In the genomic region with DNA sequence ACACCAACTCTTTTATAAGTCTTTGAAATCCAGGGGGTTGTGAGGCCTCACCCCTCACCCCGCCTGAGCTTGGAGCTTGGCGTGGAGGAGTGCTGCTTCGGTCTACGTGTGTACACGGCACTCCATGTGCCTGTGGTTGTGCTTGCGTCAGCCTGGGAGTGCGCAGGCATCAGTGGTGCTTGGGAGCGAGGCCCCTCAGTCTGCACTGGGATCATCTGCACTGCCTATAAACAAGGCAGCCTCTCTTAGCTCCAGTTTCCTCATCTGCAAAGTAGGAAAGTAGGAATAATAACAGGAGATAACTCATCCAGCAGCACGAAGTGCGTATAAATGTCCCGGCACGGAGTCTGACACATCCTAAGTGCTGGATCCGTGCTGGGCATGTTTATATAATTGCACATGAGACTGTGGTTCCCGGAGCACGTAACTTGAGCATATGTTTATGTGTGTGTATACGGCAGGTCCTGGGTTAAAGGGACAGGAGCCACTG, we compare ENCODE assay signal across 8 cellular contexts. TPM values are rescaled to one million over a fixed set of nuclear protein-coding genes. Genes with fewer than 3 reads are reported as not detected.
DNase-seq lines count a peak whose midpoint lies in the region; ATAC-seq and TF ChIP-seq lines count a peak whose summit lies in the region.

No MANE protein-coding gene starts in this region.

- POLR2A ChIA-PET in naive thymus-derived CD8-positive, alpha-beta T cell (lab: Charles Lee), result interaction anchor here (0.7 to 2.7 kb wide), 13 partner anchors 12 to 424 kb away, joined by 3 to 27 read pairs (median 3); no protein-coding TSS in a partner anchor

- WGBS in urinary bladder, result 12% methylated on average over 16 of the region's 16 CpGs

- peak; percentile 86 for DNase-seq in AG08396 (ENCODE audit: low spot score)
- DNase-seq in activated CD8-positive, alpha-beta memory T cell treated with anti-CD3 and anti-CD28 coated beads for 24 hours, result peak; percentile 82
- DNase-seq in epithelial cell of esophagus (ENCODE audit: low read depth), result peak; percentile 7
- peak in 8 of 10 donors; percentile 38 to 77 (median 69) for DNase-seq in naive thymus-derived CD8-positive, alpha-beta T cell
- no peak for DNase-seq in BE2C

- peak overlapping the region; percentile 62; the same call in 1 of the 2 replicates for H3K9ac ChIP-seq in HUES48 (ENCODE audit: low read depth, low read length)

- H3K36me3 ChIP-seq in HUES48 (ENCODE audit: control insufficient read depth, insufficient read depth, low read length) (no peaks in the 10 kb centered on the region), urinary bladder (ENCODE audit: insufficient read depth) (no peaks in the 10 kb centered on the region), BE2C (no peaks in the 10 kb centered on the region)

- no peaks in the 10 kb centered on the region for H3K9me3 ChIP-seq in HUES48 (ENCODE audit: control insufficient read depth, insufficient read depth, low read length)
- no peaks in the 10 kb centered on the region for H3K9me3 ChIP-seq in BE2C

- H3K4me1 ChIP-seq in HUES48 (ENCODE audit: control insufficient read depth, insufficient read depth, low read length) (peaks cover 38% of the 10 kb centered on the region), urinary bladder (ENCODE audit: insufficient read depth) (no peaks in the 10 kb centered on the region), BE2C (no peaks in the 10 kb centered on the region)

- H3K4me3 ChIP-seq in HUES48 (ENCODE audit: low read depth, low read length), result peak overlapping the region; percentile 63
- H3K4me3 ChIP-seq in epithelial cell of esophagus (ENCODE audit: low read length), result no peak overlapping the region
- H3K4me3 ChIP-seq in urinary bladder (ENCODE audit: low read depth, low read length), result peak overlapping the region; percentile 70
- no peak overlapping the region for H3K4me3 ChIP-seq in BE2C (ENCODE audit: low read depth, low read length)

- H3K4me1 Mint-ChIP-seq in naive thymus-derived CD8-positive, alpha-beta T cell, result peaks cover 35 to 68% (median 65%) of the 10 kb centered on the region in 4 donors

- TF ChIP-seq CTCF in epithelial cell of esophagus (IDR thresholded peaks at IDR 0.05; ENCODE audit: insufficient read depth, low read depth, low read length, missing control alignments) (no peak), BE2C (IDR thresholded peaks at IDR 0.05; ENCODE audit: low read depth, low read length) (no peak)

- H3K9me3 Mint-ChIP-seq in naive thymus-derived CD8-positive, alpha-beta T cell, result no peaks in the 10 kb centered on the region

- no peaks in the 10 kb centered on the region for H3K27me3 Mint-ChIP-seq in naive thymus-derived CD8-positive, alpha-beta T cell

- H3K27ac ChIP-seq in HUES48 (ENCODE audit: low read depth, low read length) (peak overlapping the region; percentile 71), urinary bladder (ENCODE audit: low read depth) (peak overlapping the region; percentile 98)

- peak; percentile 24 for ATAC-seq in GM19438 (IDR thresholded peaks at IDR 0.05; ENCODE audit: low read depth, unreplicated experiment)
- ATAC-seq in naive thymus-derived CD8-positive, alpha-beta T cell, result peak; percentile 33 to 70

- peaks cover 5 to 14% (median 6%) of the 10 kb centered on the region in 3 donors for H3K36me3 Mint-ChIP-seq in naive thymus-derived CD8-positive, alpha-beta T cell

- peak overlapping the region; percentile 91 to 100 (median 98) for H3K27ac Mint-ChIP-seq in naive thymus-derived CD8-positive, alpha-beta T cell

- H3K27me3 ChIP-seq in HUES48 (ENCODE audit: control insufficient read depth, insufficient read depth, low read length) (peaks cover 22% of the 10 kb centered on the region), BE2C (no peaks in the 10 kb centered on the region)

- peak overlapping the region; percentile 93 to 100 (median 96) for H3K4me3 Mint-ChIP-seq in naive thymus-derived CD8-positive, alpha-beta T cell

RNA-seq across cellular contexts. Expression of gene GYPC, which starts 1.2 kb away (rescaled TPM):
- total RNA-seq in naive thymus-derived CD8-positive, alpha-beta T cell, result 100 to 1,000 TPM; 151 to 152 TPM
- 100 to 1,000 TPM; 199 to 303 (median 265) TPM for polyA plus RNA-seq in naive thymus-derived CD8-positive, alpha-beta T cell
- total RNA-seq in urinary bladder, result 65.2 TPM
- 138 TPM for polyA plus RNA-seq in urinary bladder
- polyA plus RNA-seq in BE2C (2012; ENCODE audit: insufficient read depth, insufficient read length, low read depth), result not detected

Comparison
In these comparisons a context has a peak if more than half of its experiments do, and no peak if none do; other contexts are left out.
1. H3K4me3 ChIP-seq: peak in HUES48 (single experiment) and urinary bladder (single experiment); none in epithelial cell of esophagus (single experiment) and BE2C (single experiment).